20 cellular contexts compared by ENCODE assay signal in the genomic region with DNA sequence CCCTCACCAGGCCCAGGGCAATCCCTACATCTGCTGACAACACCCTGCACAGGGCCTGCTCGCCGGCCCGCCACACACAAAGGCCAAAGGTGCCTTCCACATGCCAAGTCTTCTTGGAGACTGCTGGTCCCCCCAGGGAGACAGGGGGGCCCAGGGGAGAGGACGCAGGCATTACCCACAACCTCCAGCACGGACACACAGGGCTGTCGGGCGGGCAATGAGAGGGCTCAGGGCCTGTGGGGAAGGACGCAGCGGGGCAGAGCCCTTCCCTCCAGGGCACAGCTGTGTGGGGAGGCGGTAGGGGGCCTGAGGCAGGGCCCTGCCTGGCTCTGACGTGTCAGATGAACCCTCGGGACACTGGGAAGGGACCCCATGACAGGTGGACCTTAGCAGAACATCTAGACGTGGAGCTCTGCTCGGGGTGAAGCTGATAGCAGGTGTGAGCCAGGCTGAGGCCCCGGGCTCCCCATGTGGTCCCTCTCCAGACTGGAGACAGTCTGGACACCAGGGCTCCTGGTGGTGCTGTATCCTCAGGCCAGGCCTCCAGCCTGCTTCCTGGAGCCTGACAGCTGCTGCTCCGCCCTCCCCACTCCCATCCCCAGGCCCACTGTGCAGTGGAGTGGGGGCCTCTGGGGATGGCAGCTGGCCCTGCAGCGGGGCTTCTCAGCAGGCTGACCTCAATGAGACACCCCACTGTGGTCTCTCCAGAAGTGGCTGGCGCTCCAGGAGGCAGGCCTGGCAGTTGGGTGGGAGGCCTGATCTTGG. TPM values are rescaled to one million over a fixed set of nuclear protein-coding genes. Genes with fewer than 3 reads are reported as not detected.
DNase-seq lines count a peak whose midpoint lies in the region; ATAC-seq and TF ChIP-seq lines count a peak whose summit lies in the region.
"Had no signal": no experiment of that assay in that cellular context is flagged by ENCODE, and none has a peak within 500 bp of the region (broad histone marks: within the 10 kb centered on the region; RNA-seq: fewer than 3 reads in every experiment).

No MANE protein-coding gene starts in this region.

- POLR2A ChIA-PET in HEK293 (lab: Yijun Ruan, JAX) (no interaction called here), GM10248 (lab: Yijun Ruan, JAX) (no interaction called here)
- POLR2A ChIA-PET in activated CD4-positive, alpha-beta T cell treated with anti-CD3 and anti-CD28 coated beads for 36 hours (lab: Charles Lee): no interaction called here

- peak overlapping the region in 9 of 11 experiments; percentile 67 to 94 (median 85); a peak in 18 of 22 replicates for H3K4me2 ChIP-seq in BLaER1 treated with 17β-estradiol and CSF1 and Interleukin-3, amounts not matched to agents 10 nM and 100 nM

- H4K20me1 ChIP-seq in BLaER1 treated with 17β-estradiol and CSF1 and Interleukin-3, amounts not matched to agents 10 nM and 100 nM: peaks cover 52 to 96% (median 74%) of the 10 kb centered on the region in 11 experiments; a peak in 21 of 22 replicates

- H3K27ac ChIP-seq in BLaER1 treated with 17β-estradiol and CSF1 and Interleukin-3, amounts not matched to agents 10 nM and 100 nM: peak overlapping the region in 2 of 11 experiments; percentile 26 to 29; a peak in 4 of 22 replicates
- H3K27ac ChIP-seq in HEK293 (ENCODE audit: extremely low read depth, low read depth, low read length): no peak overlapping the region

- H3K4me3 Mint-ChIP-seq in nephron progenitor cell (no peak overlapping the region), T-helper 17 cell (no peak overlapping the region)
- H3K4me3 Mint-ChIP-seq in activated CD4-positive, alpha-beta T cell treated with anti-CD3 and anti-CD28 coated beads for 36 hours: no peak overlapping the region
- H3K4me3 Mint-ChIP-seq: activated CD8-positive, alpha-beta T cell treated with anti-CD3 and anti-CD28 coated beads for 36 hours; CD4-positive, CD25-positive, alpha-beta regulatory T cell; H9; naive thymus-derived CD4-positive, alpha-beta T cell; type B pancreatic cell had no signal

- peak overlapping the region in 8 of 11 experiments; percentile 0 to 58 (median 32); a peak in 8 of 22 replicates for H3K9ac ChIP-seq in BLaER1 treated with 17β-estradiol and CSF1 and Interleukin-3, amounts not matched to agents 10 nM and 100 nM

- peaks cover 9% of the 10 kb centered on the region for H3K36me3 Mint-ChIP-seq in nephron progenitor cell (ENCODE audit: low read depth)
- peaks cover 10% of the 10 kb centered on the region for H3K36me3 Mint-ChIP-seq in activated CD4-positive, alpha-beta T cell treated with anti-CD3 and anti-CD28 coated beads for 36 hours (ENCODE audit: low read depth)
- H3K36me3 Mint-ChIP-seq in T-helper 17 cell (ENCODE audit: low read depth): no peaks in the 10 kb centered on the region

- H3K4me1 Mint-ChIP-seq in nephron progenitor cell: peaks cover 4% of the 10 kb centered on the region
- no peaks in the 10 kb centered on the region for H3K4me1 Mint-ChIP-seq in activated CD4-positive, alpha-beta T cell treated with anti-CD3 and anti-CD28 coated beads for 36 hours
- peaks cover 3% of the 10 kb centered on the region for H3K4me1 Mint-ChIP-seq in T-helper 17 cell
- H3K4me1 Mint-ChIP-seq: H9 had no signal

- TF ChIP-seq CTCF in HEK293 (tag by site-specific recombination; IDR thresholded peaks at IDR 0.05) (no peak), nephron progenitor cell (IDR thresholded peaks at IDR 0.05) (no peak), GM10248 (IDR thresholded peaks at IDR 0.05; ENCODE audit: control extremely low read depth, extremely low read depth, low read depth, missing control alignments) (no peak)

- intact Hi-C loops in activated CD4-positive, alpha-beta T cell treated with anti-CD3 and anti-CD28 coated beads for 36 hours (cut with DNase I, micrococcal nuclease): no loop called here

- H3K9me3 Mint-ChIP-seq in nephron progenitor cell: no peaks in the 10 kb centered on the region
- no peaks in the 10 kb centered on the region for H3K9me3 Mint-ChIP-seq in activated CD4-positive, alpha-beta T cell treated with anti-CD3 and anti-CD28 coated beads for 36 hours (ENCODE audit: low read depth)
- H3K9me3 Mint-ChIP-seq: activated CD8-positive, alpha-beta T cell treated with anti-CD3 and anti-CD28 coated beads for 36 hours; activated naive CD4-positive, alpha-beta T cell treated with anti-CD3 and anti-CD28 coated beads, Interleukin-2, amount 50 U/mL, for 72 hours; CD4-positive, CD25-positive, alpha-beta regulatory T cell; H9; type B pancreatic cell had no signal

- peaks cover 30 to 68% (median 34%) of the 10 kb centered on the region in 11 experiments for H3K36me3 ChIP-seq in BLaER1 treated with 17β-estradiol and CSF1 and Interleukin-3, amounts not matched to agents 10 nM and 100 nM
- H3K36me3 ChIP-seq in HEK293 (ENCODE audit: control insufficient read depth in 2 of 2, insufficient read depth in 1 of 2, low read length in 2 of 2): peaks cover 0 to 57% of the 10 kb centered on the region in 2 experiments; a peak in 1 of 3 replicates

- H3K9me3 ChIP-seq in BLaER1 treated with 17β-estradiol and CSF1 and Interleukin-3, amounts not matched to agents 10 nM and 100 nM (replicated peaks in 1 of 11): no peaks in the 10 kb centered on the region
- H3K9me3 ChIP-seq in HEK293 (ENCODE audit: control insufficient read depth, insufficient read depth, low read depth, low read length) (no peaks in the 10 kb centered on the region), T-helper 17 cell (ENCODE audit: control insufficient read depth, low read length, poor library complexity, severe bottlenecking) (no peaks in the 10 kb centered on the region)

- H3K27me3 Mint-ChIP-seq in nephron progenitor cell (ENCODE audit: low read depth, poor library complexity) (peaks cover 2% of the 10 kb centered on the region), T-helper 17 cell (no peaks in the 10 kb centered on the region)
- no peaks in the 10 kb centered on the region for H3K27me3 Mint-ChIP-seq in activated CD4-positive, alpha-beta T cell treated with anti-CD3 and anti-CD28 coated beads for 36 hours
- H3K27me3 Mint-ChIP-seq: activated CD8-positive, alpha-beta T cell treated with anti-CD3 and anti-CD28 coated beads for 36 hours; CD4-positive, CD25-positive, alpha-beta regulatory T cell; naive thymus-derived CD4-positive, alpha-beta T cell; type B pancreatic cell had no signal

- H3K27me3 ChIP-seq in BLaER1 treated with 17β-estradiol and CSF1 and Interleukin-3, amounts not matched to agents 10 nM and 100 nM: peaks cover 0 to 15% (median 0%) of the 10 kb centered on the region in 11 experiments; a peak in 6 of 22 replicates

- DNase-seq in NCI-H524 (lab: John Stamatoyannopoulos, UW) (peak; percentile 92 to 97), nephron progenitor cell (no peak), GM10248 (ENCODE audit: extremely low spot score) (no peak), T-helper 17 cell (no peak)
- no peak for DNase-seq in activated CD4-positive, alpha-beta T cell treated with anti-CD3 and anti-CD28 coated beads for 36 hours
- DNase-seq: activated CD4-positive, CD25-positive, alpha-beta regulatory T cell treated with anti-CD3 and anti-CD28 coated beads, Interleukin-2, amount 50 U/mL, for 72 hours; activated CD8-positive, alpha-beta T cell treated with anti-CD3 and anti-CD28 coated beads for 36 hours; CD4-positive, CD25-positive, alpha-beta regulatory T cell; effector CD4-positive, alpha-beta T cell; erythroblast; H9; naive thymus-derived CD4-positive, alpha-beta T cell; NCI-H1105 treated with DMSO at 0.1 percent for 48 hours; NCI-H82; RPMI8226; T-helper 1 cell had no signal

- peaks cover 17 to 87% (median 62%) of the 10 kb centered on the region in 10 experiments for H3K4me1 ChIP-seq in BLaER1 treated with 17β-estradiol and CSF1 and Interleukin-3, amounts not matched to agents 10 nM and 100 nM
- H3K4me1 ChIP-seq in HEK293 (ENCODE audit: control insufficient read depth, insufficient read depth, low read length): no peaks in the 10 kb centered on the region

- no peak overlapping the region for H3K4me3 ChIP-seq in BLaER1 treated with 17β-estradiol and CSF1 and Interleukin-3, amounts not matched to agents 10 nM and 100 nM
- no peak overlapping the region for H3K4me3 ChIP-seq in HEK293 (ENCODE audit: low read depth, low read length)

- no peak for ATAC-seq in activated CD4-positive, alpha-beta T cell treated with anti-CD3 and anti-CD28 coated beads for 36 hours
- no peak for ATAC-seq in T-helper 17 cell
- ATAC-seq: activated CD8-positive, alpha-beta T cell treated with anti-CD3 and anti-CD28 coated beads for 36 hours; activated naive CD4-positive, alpha-beta T cell treated with anti-CD3 and anti-CD28 coated beads, Interleukin-2, amount 50 U/mL, for 72 hours; naive thymus-derived CD4-positive, alpha-beta T cell had no signal

- H3K27ac Mint-ChIP-seq in nephron progenitor cell: peak overlapping the region; percentile 32
- H3K27ac Mint-ChIP-seq in activated CD4-positive, alpha-beta T cell treated with anti-CD3 and anti-CD28 coated beads for 36 hours: no peak overlapping the region
- no peak overlapping the region for H3K27ac Mint-ChIP-seq in T-helper 17 cell
- H3K27ac Mint-ChIP-seq: activated CD8-positive, alpha-beta T cell treated with anti-CD3 and anti-CD28 coated beads for 36 hours; naive thymus-derived CD4-positive, alpha-beta T cell; type B pancreatic cell had no signal

- CTCF ChIA-PET in HEK293 (lab: Yijun Ruan, JAX): interaction anchor here (1.4 to 2.1 kb wide), 2 partner anchors 12 to 139 kb away, joined by 3 to 5 read pairs; no protein-coding TSS in a partner anchor
- CTCF ChIA-PET in activated CD4-positive, alpha-beta T cell treated with anti-CD3 and anti-CD28 coated beads for 36 hours (lab: Charles Lee): interaction anchor here (0.8 kb wide), 1 partner anchor 131 kb away, joined by 3 read pairs; no protein-coding TSS in a partner anchor
- CTCF ChIA-PET in GM10248 (lab: Yijun Ruan, JAX): no interaction called here

TF ChIP-seq in HEK293, 187 proteins besides CTCF, POLR2A, EP300 and RAD21:
- TF ChIP-seq GLIS2 (tag by site-specific recombination; IDR thresholded peaks at IDR 0.05): peak; percentile 19
- TF ChIP-seq GLIS1 (tag by site-specific recombination; IDR thresholded peaks at IDR 0.05): peak; percentile 77
- peak; percentile 100 for TF ChIP-seq ZIC2 (tag by site-specific recombination; IDR thresholded peaks at IDR 0.05)
- TF ChIP-seq HOXA7 (CRISPR knock-in tag; IDR thresholded peaks at IDR 0.05; ENCODE audit: borderline replicate concordance): no peak

RNA-seq across cellular contexts. Expression of a gene that starts 31.6 kb away (rescaled TPM):
- 10 to 100 TPM; 12.3 to 13.5 TPM for total RNA-seq in activated CD4-positive, alpha-beta T cell treated with anti-CD3 and anti-CD28 coated beads for 36 hours
- total RNA-seq in T-helper 17 cell: 10 to 100 TPM; 10.8 to 15.4 TPM

RNA-seq across cellular contexts. Expression of a gene that starts 35.6 kb away (rescaled TPM):
- total RNA-seq in activated CD4-positive, alpha-beta T cell treated with anti-CD3 and anti-CD28 coated beads for 36 hours: 10 to 100 TPM; 18.9 to 23.2 TPM
- 10 to 100 TPM; 34.9 to 36.2 TPM for total RNA-seq in T-helper 17 cell

RNA-seq across cellular contexts. Expression of a gene that starts 44.1 kb away (rescaled TPM):
- total RNA-seq in activated CD4-positive, alpha-beta T cell treated with anti-CD3 and anti-CD28 coated beads for 36 hours: 1 to 10 TPM; 3.2 to 3.6 TPM
- 1 to 10 TPM in 1 of 2 donors, under 1 TPM in 1; 0.55 to 1.2 TPM for total RNA-seq in T-helper 17 cell

Comparison
In these comparisons a context has a peak if more than half of its experiments do, and no peak if none do; other contexts are left out.
1. DNase-seq: peak in NCI-H524 (2 of 2); none in nephron progenitor cell (single experiment), activated CD4-positive, alpha-beta T cell treated with anti-CD3 and anti-CD28 coated beads for 36 hours (single experiment), GM10248 (single experiment) and T-helper 17 cell (0 of 3).